Comparison of ENCODE assay signal across 15 cellular contexts in the genomic region with DNA sequence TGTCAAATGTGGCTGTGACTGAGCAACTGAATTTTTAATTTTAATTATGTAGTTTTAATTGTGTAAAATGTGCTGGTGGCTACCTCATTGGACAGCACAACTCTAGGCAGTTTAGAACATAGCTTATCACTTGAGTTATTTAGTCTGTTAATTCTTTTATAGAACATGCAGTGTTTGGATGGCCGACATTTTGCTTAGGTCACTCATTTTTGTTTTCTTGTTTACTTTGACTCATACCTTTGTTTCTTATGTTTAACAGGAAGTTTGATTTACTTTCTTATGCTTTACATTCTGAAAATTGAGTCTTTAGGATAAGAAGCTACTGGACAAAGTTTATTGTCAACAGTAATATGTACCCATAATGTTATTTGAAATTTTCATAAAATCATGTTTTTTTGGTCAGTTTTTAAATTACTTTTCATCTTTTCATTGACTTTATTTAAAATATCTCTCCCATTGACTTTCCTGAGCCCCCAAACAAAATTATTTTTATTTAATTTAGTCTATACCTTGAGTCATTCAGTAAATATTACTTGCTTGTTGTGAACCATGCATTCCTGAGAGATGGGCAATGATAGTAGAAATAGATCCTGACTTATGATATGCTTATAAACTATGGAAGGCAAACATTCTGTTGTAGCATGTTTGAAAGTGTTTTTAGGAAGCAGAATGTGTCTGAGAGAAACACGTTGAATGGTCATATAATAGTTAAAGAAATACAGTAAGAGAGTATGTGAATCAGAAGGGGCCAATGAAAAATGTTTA.
DNase-seq lines count a peak whose midpoint lies in the region; ATAC-seq, FAIRE-seq and TF ChIP-seq lines count a peak whose summit lies in the region.
"Had no signal": no experiment of that assay in that cellular context is flagged by ENCODE, and none has a peak within 500 bp of the region (broad histone marks: within the 10 kb centered on the region; RNA-seq: fewer than 3 reads in every experiment).

No MANE protein-coding gene starts in this region.

- ATAC-seq in psoas muscle (peak in 3 of 4 donors; percentile 52 to 64 (median 63)), HG03565 (IDR thresholded peaks at IDR 0.05; ENCODE audit: unreplicated experiment) (no peak), GM18861 (IDR thresholded peaks at IDR 0.05; ENCODE audit: unreplicated experiment) (no peak)

- intact Hi-C loops in PC-9 (cut with micrococcal nuclease; ENCODE audit: unreplicated experiment) = no loop called here
- intact Hi-C loops in psoas muscle (cut with DNase I) = no loop called here

- peaks cover 13% of the 10 kb centered on the region; the same call in 1 of the 2 replicates for H3F3A ChIP-seq in PC-9 (ENCODE audit: insufficient read depth, low read depth)

- CTCF ChIA-PET in PC-9 (lab: Charles Lee) = no interaction called here

- H3K36me3 ChIP-seq in PC-9 (ENCODE audit: low read depth) (no peaks in the 10 kb centered on the region), psoas muscle (ENCODE audit: insufficient read depth in 1 of 2, low read depth in 1 of 2) (no peaks in the 10 kb centered on the region), BE2C (no peaks in the 10 kb centered on the region)
- H3K36me3 ChIP-seq: thyroid gland had no signal

- WGBS in psoas muscle, 3 donors = 79 to 90% (median 87%) methylated on average over 2 of the region's 2 CpGs

- H3K27ac ChIP-seq in PC-9 (peak overlapping the region; percentile 79), epithelial cell of prostate (peak overlapping the region; percentile 76), psoas muscle (no peak overlapping the region)
- H3K27ac ChIP-seq: C4-2B, thyroid gland had no signal

- POLR2A ChIA-PET in PC-9 (lab: Charles Lee; ENCODE audit: unreplicated experiment) = no interaction called here

- H2AFZ ChIP-seq in PC-9 = peak overlapping the region; percentile 55; the same call in 1 of the 2 replicates

- H4K20me1 ChIP-seq in PC-9 (ENCODE audit: insufficient read depth) = no peaks in the 10 kb centered on the region

- no peak for DNase-seq in GM19239 (ENCODE audit: insufficient read length, low spot score)
- DNase-seq in PC-9 = peak in 1 of 2 experiments; percentile 69
- DNase-seq in epithelial cell of prostate (ENCODE audit: low read depth, low spot score) = peak; percentile 55
- DNase-seq in psoas muscle = no peak
- DNase-seq in NCI-H1694 (lab: John Stamatoyannopoulos, UW) = no peak
- no peak for DNase-seq in BE2C
- DNase-seq: activated naive CD8-positive, alpha-beta T cell treated with anti-CD3 and anti-CD28 coated beads for 36 hours; activated T-cell treated with anti-CD3 and anti-CD28 coated beads, Interleukin-2, amount 50 U/mL, for 24 hours; immature natural killer cell; NCI-H1092 treated with DMSO at 0.1 percent for 48 hours; NCI-H226; thyroid gland had no signal

- H3K4me1 ChIP-seq in PC-9 (replicated peaks; ENCODE audit: insufficient read depth) = peaks cover 24% of the 10 kb centered on the region
- H3K4me1 ChIP-seq in psoas muscle = peaks cover 64% of the 10 kb centered on the region
- H3K4me1 ChIP-seq in BE2C = no peaks in the 10 kb centered on the region; the same call in 1 of the 2 replicates

- FAIRE-seq in GM19239 (lab: Jason Lieb, UNC) = peak; percentile 11

- H3K79me2 ChIP-seq in PC-9 (ENCODE audit: low read depth) = peaks cover 34% of the 10 kb centered on the region; the same call in 1 of the 2 replicates

- H3K4me3 ChIP-seq in PC-9 (peak overlapping the region; percentile 17; the same call in 1 of the 2 replicates), psoas muscle (no peak overlapping the region), BE2C (ENCODE audit: low read depth, low read length) (no peak overlapping the region)
- H3K4me3 ChIP-seq: thyroid gland had no signal

- TF ChIP-seq CTCF in PC-9 (conservative IDR thresholded peaks at IDR 0.05) (no peak), psoas muscle (IDR thresholded peaks at IDR 0.05) (no peak), BE2C (IDR thresholded peaks at IDR 0.05; ENCODE audit: low read depth, low read length) (no peak)

- BruUV-seq in PC-9 (replicated peaks; lab: Mats Ljungman, UMichigan) = no TSS peak

- H3K27me3 ChIP-seq in PC-9 (ENCODE audit: insufficient read depth, low read depth) (no peaks in the 10 kb centered on the region), psoas muscle (ENCODE audit: insufficient read depth in 3 of 3, low read length in 2 of 3) (no peaks in the 10 kb centered on the region), BE2C (no peaks in the 10 kb centered on the region)
- H3K27me3 ChIP-seq: thyroid gland had no signal

- peak overlapping the region; percentile 54 for H3K4me2 ChIP-seq in PC-9

- H3K9me3 ChIP-seq in PC-9 (ENCODE audit: insufficient read depth, low read depth) (no peaks in the 10 kb centered on the region), psoas muscle (no peaks in the 10 kb centered on the region), BE2C (no peaks in the 10 kb centered on the region)
- H3K9me3 ChIP-seq: thyroid gland had no signal

- no peaks in the 10 kb centered on the region for H3K9me2 ChIP-seq in PC-9 (ENCODE audit: insufficient read depth)

Comparison
In these comparisons a context has a peak if more than half of its experiments do, and no peak if none do; other contexts are left out.
1. ATAC-seq: peak in psoas muscle (3 of 4); none in HG03565 (single experiment) and GM18861 (single experiment).